ENCODE assay signal across 21 cellular contexts in the genomic region with DNA sequence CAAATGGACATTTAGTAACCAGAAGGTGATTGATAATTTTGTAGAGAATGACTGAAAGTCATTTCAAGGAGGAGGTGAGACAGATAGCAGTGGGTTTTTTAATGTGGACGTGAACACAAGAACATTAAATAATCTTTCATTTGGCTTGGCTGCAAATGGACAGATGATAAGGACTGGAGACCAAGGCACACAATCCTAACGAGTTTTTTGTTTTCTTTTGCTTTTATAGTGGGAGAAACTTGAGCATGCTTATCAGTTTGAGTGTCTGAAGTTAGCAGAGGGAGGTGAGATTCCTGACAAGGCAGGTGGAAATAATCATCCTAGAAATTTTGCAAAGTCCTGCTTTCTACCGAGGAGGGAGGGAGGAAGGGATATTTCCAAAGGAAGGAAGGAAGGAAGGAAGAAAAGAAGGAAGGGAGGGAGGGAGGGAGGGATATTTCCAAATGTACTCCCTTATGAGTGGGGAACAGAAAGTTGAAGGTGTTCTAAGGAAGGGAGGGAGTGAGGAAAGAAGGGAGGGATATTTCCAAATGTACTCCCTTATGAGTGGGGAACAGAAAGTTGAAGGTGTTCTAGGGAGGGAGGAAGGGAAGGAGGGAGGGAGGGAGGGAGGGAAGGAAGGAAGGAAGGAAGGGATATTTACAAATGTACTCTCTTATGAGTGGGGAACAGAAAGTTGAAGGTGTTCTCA.
DNase-seq lines count a peak whose midpoint lies in the region; ATAC-seq and TF ChIP-seq lines count a peak whose summit lies in the region.
"Had no signal": no experiment of that assay in that cellular context is flagged by ENCODE, and none has a peak within 500 bp of the region (broad histone marks: within the 10 kb centered on the region; RNA-seq: fewer than 3 reads in every experiment).

No MANE protein-coding gene starts in this region.

- no peak overlapping the region for H2BK15ac ChIP-seq in IMR-90 (ENCODE audit: low read depth, low read length)

- CTCF ChIA-PET in IMR-90 (lab: Yijun Ruan, JAX) (no interaction called here), T-cell (lab: Charles Lee) (no interaction called here)

- dilution Hi-C loops in IMR-90 (cut with HindIII; ENCODE audit: low sequenced_read_pairs, unreplicated experiment) = no loop called here

- no peak overlapping the region for H2BK5ac ChIP-seq in IMR-90 (ENCODE audit: low read depth, low read length, poor library complexity, severe bottlenecking)

- H3K27me3 Mint-ChIP-seq in T-cell = peaks cover 3 to 8% of the 10 kb centered on the region in 2 donors
- H3K27me3 Mint-ChIP-seq: CD4-positive, alpha-beta T cell; CD8-positive, alpha-beta memory T cell had no signal

- POLR2A ChIA-PET in IMR-90 (lab: Charles Lee; ENCODE audit: unreplicated experiment) = no interaction called here
- POLR2A ChIA-PET in T-cell (lab: Charles Lee) = no interaction called here

- no peak overlapping the region for H3K14ac ChIP-seq in IMR-90 (replicated peaks; ENCODE audit: low read depth, low read length)

- H3K9me3 Mint-ChIP-seq in T-cell = peaks cover 3 to 5% (median 5%) of the 10 kb centered on the region in 3 donors

- DNase-seq in IMR-90 (no peak), left kidney (ENCODE audit: low read depth, low spot score) (peak; percentile 37), GM03348 (ENCODE audit: low spot score) (no peak), T-cell (no peak)
- DNase-seq: 8988T; ACHN; AML-193; BE2C; CD4-positive, alpha-beta T cell; CD8-positive, alpha-beta memory T cell; DMS53; DND-41; GM23248; H7; HCEC 1CT had no signal

- H3K18ac ChIP-seq in IMR-90 (ENCODE audit: low read depth, low read length) = no peak overlapping the region

- H3K4me1 Mint-ChIP-seq in T-cell = no peaks in the 10 kb centered on the region
- H3K4me1 Mint-ChIP-seq: CD14-positive monocyte; CD8-positive, alpha-beta memory T cell had no signal

- no peak overlapping the region for H3K9ac ChIP-seq in IMR-90 (ENCODE audit: low read depth, low read length)
- H3K9ac ChIP-seq: BLaER1 treated with 17β-estradiol and CSF1 and Interleukin-3, amounts not matched to agents 10 nM and 100 nM; GM23248 had no signal

- H2BK120ac ChIP-seq in IMR-90 (ENCODE audit: low read depth, low read length) = no peak overlapping the region

- no peaks in the 10 kb centered on the region for H3K36me3 Mint-ChIP-seq in T-cell
- H3K36me3 Mint-ChIP-seq: CD8-positive, alpha-beta memory T cell had no signal

- no TSS peak for BruUV-seq in IMR-90 (replicated peaks; lab: Mats Ljungman, UMichigan)

- no peak overlapping the region for H3K4ac ChIP-seq in IMR-90 (ENCODE audit: low read depth, low read length)

- H3K27ac Mint-ChIP-seq in T-cell = no peak overlapping the region
- H3K27ac Mint-ChIP-seq: CD14-positive monocyte; CD4-positive, alpha-beta T cell; CD8-positive, alpha-beta memory T cell had no signal

- H3K4me3 ChIP-seq in IMR-90 (ENCODE audit: insufficient read depth, low read depth, low read length) = no peak overlapping the region
- H3K4me3 ChIP-seq: A549; BLaER1 treated with 17β-estradiol and CSF1 and Interleukin-3, amounts not matched to agents 10 nM and 100 nM; GM12878; GM23248 had no signal

- no peaks in the 10 kb centered on the region for H3K9me1 ChIP-seq in IMR-90 (ENCODE audit: insufficient read depth, low read length)

- H2BK20ac ChIP-seq in IMR-90 (ENCODE audit: low read depth, low read length) = no peak overlapping the region

- no peak overlapping the region for H2AK5ac ChIP-seq in IMR-90 (ENCODE audit: low read depth, low read length)

- no peak overlapping the region for H3K4me3 Mint-ChIP-seq in T-cell
- H3K4me3 Mint-ChIP-seq: CD14-positive monocyte; CD4-positive, alpha-beta T cell; CD8-positive, alpha-beta memory T cell had no signal

- 0 out of 2 replicates have a peak, but pooled peaks cover 3% of the 10 kb centered on the region for H3K36me3 ChIP-seq in IMR-90 (ENCODE audit: control insufficient read depth, insufficient read depth, low read length)
- H3K36me3 ChIP-seq: BE2C; BLaER1 treated with 17β-estradiol and CSF1 and Interleukin-3, amounts not matched to agents 10 nM and 100 nM had no signal

- TF ChIP-seq POLR2A in IMR-90 (IDR thresholded peaks at IDR 0.05; ENCODE audit: low read depth, low read length) = no peak

- 80% methylated on average over 1 of the region's 3 CpGs; no CpG with 5 or more reads in 1 of the 2 experiments for WGBS in IMR-90 (ENCODE audit: extremely low coverage in 2 of 2, insufficient read length in 1 of 2), 2 experiments

- H3K4me2 ChIP-seq in IMR-90 (ENCODE audit: low read depth, low read length) = peak overlapping the region; percentile 15; the same call in 1 of the 2 replicates
- H3K4me2 ChIP-seq: A549; BLaER1 treated with 17β-estradiol and CSF1 and Interleukin-3, amounts not matched to agents 10 nM and 100 nM had no signal

- H3K27ac ChIP-seq in IMR-90 (ENCODE audit: insufficient read depth, low read length) = no peak overlapping the region
- H3K27ac ChIP-seq in VCaP = peak overlapping the region; percentile 49; the same call in 1 of the 2 replicates
- H3K27ac ChIP-seq: A549; BLaER1 treated with 17β-estradiol and CSF1 and Interleukin-3, amounts not matched to agents 10 nM and 100 nM; GM23248 had no signal

- no peak overlapping the region for H3K23ac ChIP-seq in IMR-90 (ENCODE audit: low read depth, low read length)

- no peak overlapping the region for H2AFZ ChIP-seq in IMR-90 (replicated peaks; ENCODE audit: low read length, poor library complexity)
- H2AFZ ChIP-seq: GM23248 had no signal

- H4K91ac ChIP-seq in IMR-90 (ENCODE audit: insufficient read depth, low read depth, low read length) = no peak overlapping the region

- H3K4me1 ChIP-seq in IMR-90 (ENCODE audit: control insufficient read depth, insufficient read depth, low read length) = peaks cover 6% of the 10 kb centered on the region
- H3K4me1 ChIP-seq: BE2C; BLaER1 treated with 17β-estradiol and CSF1 and Interleukin-3, amounts not matched to agents 10 nM and 100 nM had no signal

- H3K27me3 ChIP-seq in IMR-90 (ENCODE audit: control insufficient read depth, insufficient read depth, low read length) = no peaks in the 10 kb centered on the region
- H3K27me3 ChIP-seq: BE2C; BLaER1 treated with 17β-estradiol and CSF1 and Interleukin-3, amounts not matched to agents 10 nM and 100 nM had no signal

- no peak for TF ChIP-seq RAD21 in IMR-90 (IDR thresholded peaks at IDR 0.05; ENCODE audit: low read length)

- TF ChIP-seq CTCF in IMR-90 (conservative IDR thresholded peaks at IDR 0.05; ENCODE audit: low read depth, low read length) (no peak), VCaP (conservative IDR thresholded peaks at IDR 0.05) (no peak)

- H3K79me1 ChIP-seq in IMR-90 (ENCODE audit: low read depth in 1 of 2, low read length in 2 of 2) = peaks cover 23 to 53% of the 10 kb centered on the region in 2 experiments

- in situ Hi-C loops in IMR-90 (cut with MboI; ENCODE audit: low sequenced_read_pairs) = no loop called here

- no peak overlapping the region; the same call in 1 of the 2 replicates for H4K5ac ChIP-seq in IMR-90 (ENCODE audit: low read depth, low read length)

- no peak overlapping the region for H4K8ac ChIP-seq in IMR-90 (ENCODE audit: low read depth in 2 of 2, low read length in 2 of 2)

- no peaks in the 10 kb centered on the region for H3K9me3 ChIP-seq in IMR-90 (ENCODE audit: control insufficient read depth, insufficient read depth, low read length)
- H3K9me3 ChIP-seq: A549, BE2C had no signal

- no peak overlapping the region for H2AK9ac ChIP-seq in IMR-90 (replicated peaks; ENCODE audit: low read depth, low read length, poor library complexity)

- intact Hi-C loops in IMR-90 (cut with micrococcal nuclease) = no loop called here

- H4K20me1 ChIP-seq in IMR-90 (ENCODE audit: insufficient read depth, low read length) = peaks cover 7% of the 10 kb centered on the region; the same call in 1 of the 2 replicates
- H4K20me1 ChIP-seq: BLaER1 treated with 17β-estradiol and CSF1 and Interleukin-3, amounts not matched to agents 10 nM and 100 nM had no signal

- no peak overlapping the region for H3K56ac ChIP-seq in IMR-90 (ENCODE audit: extremely low read depth, insufficient read depth, low read length)

- ATAC-seq in IMR-90 (ENCODE audit: low read depth) (no peak), HG03520 (IDR thresholded peaks at IDR 0.05; ENCODE audit: unreplicated experiment) (no peak), T-cell (replicated peaks in 1 of 4) (no peak)
- ATAC-seq: A549, GM12878 had no signal

TF ChIP-seq in IMR-90, 13 proteins besides CTCF, POLR2A, EP300 and RAD21:
- TF ChIP-seq FOS (IDR thresholded peaks at IDR 0.05; ENCODE audit: low read depth, low read length) (no peak), MAFK (IDR thresholded peaks at IDR 0.05; ENCODE audit: low read depth, low read length) (no peak), SMC3 (IDR thresholded peaks at IDR 0.05; ENCODE audit: low read depth, low read length) (no peak), MXI1 (IDR thresholded peaks at IDR 0.05; ENCODE audit: borderline replicate concordance, low read depth, low read length) (no peak), CEBPB (IDR thresholded peaks at IDR 0.05; ENCODE audit: low read depth, low read length) (no peak), MAZ (IDR thresholded peaks at IDR 0.05; ENCODE audit: borderline replicate concordance, low read depth, low read length) (no peak), CHD1 (IDR thresholded peaks at IDR 0.05; ENCODE audit: low read depth, low read length) (no peak), NFE2L2 (IDR thresholded peaks at IDR 0.05; ENCODE audit: low read depth, low read length) (no peak)
- TF ChIP-seq, protein P1, sequence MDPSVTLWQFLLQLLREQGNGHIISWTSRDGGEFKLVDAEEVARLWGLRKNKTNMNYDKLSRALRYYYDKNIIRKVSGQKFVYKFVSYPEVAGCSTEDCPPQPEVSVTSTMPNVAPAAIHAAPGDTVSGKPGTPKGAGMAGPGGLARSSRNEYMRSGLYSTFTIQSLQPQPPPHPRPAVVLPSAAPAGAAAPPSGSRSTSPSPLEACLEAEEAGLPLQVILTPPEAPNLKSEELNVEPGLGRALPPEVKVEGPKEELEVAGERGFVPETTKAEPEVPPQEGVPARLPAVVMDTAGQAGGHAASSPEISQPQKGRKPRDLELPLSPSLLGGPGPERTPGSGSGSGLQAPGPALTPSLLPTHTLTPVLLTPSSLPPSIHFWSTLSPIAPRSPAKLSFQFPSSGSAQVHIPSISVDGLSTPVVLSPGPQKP (IDR thresholded peaks at IDR 0.05; ENCODE audit: borderline replicate concordance, low read depth, low read length) = no peak
